In the genomic region with DNA sequence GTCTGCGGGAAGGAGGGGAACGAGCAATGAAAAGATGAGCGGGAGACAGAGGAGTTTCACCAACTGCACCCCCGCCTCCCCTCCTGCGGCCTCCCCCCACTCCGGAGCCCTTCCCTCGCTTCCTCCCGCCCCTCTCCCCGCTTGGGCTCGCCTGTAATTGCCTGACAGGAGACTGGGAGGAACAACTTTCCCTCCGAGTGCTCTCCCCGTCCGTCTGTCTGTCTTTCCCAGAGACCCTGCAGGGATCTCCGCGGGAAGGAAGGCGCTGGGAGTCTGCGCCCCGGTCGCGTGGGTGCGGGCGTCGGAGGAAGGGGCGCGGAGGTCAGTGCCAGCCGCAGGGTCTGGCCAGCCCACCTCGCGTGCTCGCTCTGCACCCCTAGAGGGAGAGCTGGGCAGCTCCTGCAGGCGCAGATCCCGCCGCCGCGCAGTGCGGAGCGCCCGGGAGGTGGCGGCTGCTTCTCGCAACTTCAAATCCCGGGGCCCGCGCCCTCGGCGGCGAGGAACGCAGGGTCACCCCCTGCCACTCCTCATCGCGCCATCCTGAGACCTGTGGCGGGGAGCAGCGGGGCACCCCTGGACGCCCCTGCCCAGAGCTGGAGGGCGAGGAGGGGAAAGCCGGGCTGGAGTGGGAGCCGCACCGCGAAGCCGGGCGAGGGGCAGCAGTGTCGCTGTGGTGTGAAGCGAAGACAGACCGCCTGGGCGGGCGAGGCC, we compare ENCODE assay signal across 8 cellular contexts. TPM values are rescaled to one million over a fixed set of nuclear protein-coding genes. Genes with fewer than 3 reads are reported as not detected.
DNase-seq lines count a peak whose midpoint lies in the region; ATAC-seq and TF ChIP-seq lines count a peak whose summit lies in the region.

No MANE protein-coding gene starts in this region.

- H3K9me3 ChIP-seq in esophagus squamous epithelium (no peaks in the 10 kb centered on the region), mucosa of descending colon (no peaks in the 10 kb centered on the region), testis (no peaks in the 10 kb centered on the region)

- DNase-seq in NCI-H82 (lab: John Stamatoyannopoulos, UW) (peak; percentile 46), NCI-H82 treated with DMSO at 0.1 percent for 48 hours (lab: John Stamatoyannopoulos, UW; ENCODE audit: unreplicated experiment) (no peak), NCI-H146 treated with DMSO at 0.1 percent for 48 hours (lab: John Stamatoyannopoulos, UW; ENCODE audit: unreplicated experiment) (peak; percentile 53), esophagus squamous epithelium (lab: John Stamatoyannopoulos, UW) (no peak), mucosa of descending colon (peak; percentile 67 to 80 (median 76)), testis (peak; percentile 76)
- DNase-seq in activated CD8-positive, alpha-beta T cell treated with anti-CD3 and anti-CD28 coated beads, Interleukin-2, amount 10 ng/mL, durations not matched to agents 7 days and 5 days: peak; percentile 27

- H3K9me3 Mint-ChIP-seq in activated CD8-positive, alpha-beta T cell treated with anti-CD3 and anti-CD28 coated beads, Interleukin-2, amount 10 ng/mL, durations not matched to agents 7 days and 5 days (ENCODE audit: insufficient read depth): no peaks in the 10 kb centered on the region

- TF ChIP-seq POLR2A in esophagus squamous epithelium (IDR thresholded peaks at IDR 0.05): no peak
- TF ChIP-seq POLR2A in testis (IDR thresholded peaks at IDR 0.05): no peak

- peak; percentile 50 for ATAC-seq in activated CD8-positive, alpha-beta T cell treated with anti-CD3 and anti-CD28 coated beads, Interleukin-2, amount 10 ng/mL, durations not matched to agents 7 days and 5 days
- ATAC-seq in mucosa of descending colon (peak; percentile 80), HG03439 (IDR thresholded peaks at IDR 0.05; ENCODE audit: unreplicated experiment) (no peak)

- no peak overlapping the region for H3K27ac Mint-ChIP-seq in activated CD8-positive, alpha-beta T cell treated with anti-CD3 and anti-CD28 coated beads, Interleukin-2, amount 10 ng/mL, durations not matched to agents 7 days and 5 days

- H3K4me3 Mint-ChIP-seq in activated CD8-positive, alpha-beta T cell treated with anti-CD3 and anti-CD28 coated beads, Interleukin-2, amount 10 ng/mL, durations not matched to agents 7 days and 5 days: peak overlapping the region; percentile 53

- H3K4me1 ChIP-seq in esophagus squamous epithelium: peaks cover 3 to 69% (median 18%) of the 10 kb centered on the region in 3 donors
- no peaks in the 10 kb centered on the region for H3K4me1 ChIP-seq in mucosa of descending colon (ENCODE audit: low read depth)
- H3K4me1 ChIP-seq in testis: peaks cover 6% of the 10 kb centered on the region

- H3K27me3 Mint-ChIP-seq in activated CD8-positive, alpha-beta T cell treated with anti-CD3 and anti-CD28 coated beads, Interleukin-2, amount 10 ng/mL, durations not matched to agents 7 days and 5 days (ENCODE audit: low read depth): peaks cover 69% of the 10 kb centered on the region

- H3K27ac ChIP-seq in esophagus squamous epithelium (peak overlapping the region; percentile 73 to 95 (median 92)), testis (peak overlapping the region; percentile 75 to 81)

- H3K36me3 ChIP-seq in esophagus squamous epithelium (no peaks in the 10 kb centered on the region), mucosa of descending colon (ENCODE audit: low read depth) (no peaks in the 10 kb centered on the region), testis (ENCODE audit: low read depth, missing control alignments) (no peaks in the 10 kb centered on the region)

- 0 to 4% methylated on average over 2 to 10 of the region's 63 CpGs for WGBS in esophagus squamous epithelium, 2 donors
- WGBS in testis, 2 donors: 0% methylated on average over 25 to 50 of the region's 63 CpGs

- H3K36me3 Mint-ChIP-seq in activated CD8-positive, alpha-beta T cell treated with anti-CD3 and anti-CD28 coated beads, Interleukin-2, amount 10 ng/mL, durations not matched to agents 7 days and 5 days (ENCODE audit: low read depth): no peaks in the 10 kb centered on the region

- intact Hi-C loops in esophagus squamous epithelium (cut with DNase I): loop anchor here (10.0 kb wide), 1 partner anchor 1300 kb away; no protein-coding TSS in a partner anchor
- intact Hi-C loops in mucosa of descending colon (cut with DNase I, micrococcal nuclease): loop anchor here (5.0 kb wide), 1 partner anchor 1302 kb away; no protein-coding TSS in a partner anchor
- intact Hi-C loops in testis (cut with DNase I; ENCODE audit: low total_unique reads): loop anchor here (10.0 kb wide), 2 partner anchors 140 to 1300 kb away; no protein-coding TSS in a partner anchor

- POLR2A ChIA-PET in activated CD8-positive, alpha-beta T cell treated with anti-CD3 and anti-CD28 coated beads, Interleukin-2, amount 10 ng/mL, durations not matched to agents 7 days and 5 days (lab: Charles Lee): no interaction called here

- CTCF ChIA-PET in activated CD8-positive, alpha-beta T cell treated with anti-CD3 and anti-CD28 coated beads, Interleukin-2, amount 10 ng/mL, durations not matched to agents 7 days and 5 days (lab: Charles Lee): interaction anchor here (0.9 kb wide), 1 partner anchor 142 kb away, joined by 3 read pairs; no protein-coding TSS in a partner anchor

- TF ChIP-seq CTCF in esophagus squamous epithelium (IDR thresholded peaks at IDR 0.05): peak in 5 of 6 experiments; percentile 58 to 80 (median 65)
- peak; percentile 31 for TF ChIP-seq CTCF in mucosa of descending colon (IDR thresholded peaks at IDR 0.05)
- TF ChIP-seq CTCF in testis (IDR thresholded peaks at IDR 0.05): peak; percentile 53 to 75 (median 68)

- H3K4me1 Mint-ChIP-seq in activated CD8-positive, alpha-beta T cell treated with anti-CD3 and anti-CD28 coated beads, Interleukin-2, amount 10 ng/mL, durations not matched to agents 7 days and 5 days (ENCODE audit: low read depth): peaks cover 23% of the 10 kb centered on the region

- H3K27me3 ChIP-seq in esophagus squamous epithelium (peaks cover 0 to 27% (median 0%) of the 10 kb centered on the region in 4 donors), testis (no peaks in the 10 kb centered on the region)

- H3K4me3 ChIP-seq in esophagus squamous epithelium (peak overlapping the region; percentile 48 to 87 (median 74)), mucosa of descending colon (peak overlapping the region; percentile 25), testis (peak overlapping the region; percentile 67 to 68)

RNA-seq across cellular contexts. Expression of a gene that starts 0.5 kb away (rescaled TPM):
- under 1 TPM; 0.11 to 0.23 TPM for total RNA-seq in activated CD8-positive, alpha-beta T cell treated with anti-CD3 and anti-CD28 coated beads, Interleukin-2, amount 10 ng/mL, durations not matched to agents 7 days and 5 days
- 10 to 100 TPM in 2 of 4 donors, 1 to 10 TPM in 2; 3.1 to 27.7 (median 12.0) TPM for total RNA-seq in esophagus squamous epithelium
- 10 to 100 TPM; 12.3 to 52.3 (median 33.2) TPM for total RNA-seq in mucosa of descending colon
- total RNA-seq in testis: 10 to 100 TPM; 15.9 to 17.1 TPM
- polyA plus RNA-seq in testis (ENCODE audit: insufficient read depth, low read depth, low replicate concordance): 23.8 TPM

Comparison
In these comparisons a context has a peak if more than half of its experiments do, and no peak if none do; other contexts are left out.
1. DNase-seq: peak in NCI-H82 (single experiment), NCI-H146 treated with DMSO at 0.1 percent for 48 hours (single experiment), activated CD8-positive, alpha-beta T cell treated with anti-CD3 and anti-CD28 coated beads, Interleukin-2, amount 10 ng/mL, durations not matched to agents 7 days and 5 days (single experiment), mucosa of descending colon (3 of 3) and testis (single experiment); none in NCI-H82 treated with DMSO at 0.1 percent for 48 hours (single experiment) and esophagus squamous epithelium (single experiment).
2. Peak in every context shown above with its lines, with median percentiles within 50 percentile points of each other: H3K4me3 ChIP-seq and CTCF ChIP-seq.